ENCODE assay signal across 27 cellular contexts in genomic region chr7:131117439-131117838, GRCh38.
"Had no signal": no experiment of that assay in that cellular context is flagged by ENCODE, and none has a peak within 500 bp of the region (broad histone marks: within the 10 kb centered on the region; RNA-seq: fewer than 3 reads in every experiment).

No MANE protein-coding gene starts in this region.

- H3K79me2 ChIP-seq: parathyroid adenoma had no signal

- H3K36me3 ChIP-seq: left lung, lower lobe of right lung, neural progenitor cell, neutrophil, right atrium auricular region, suprapubic skin, thoracic aorta, tibial artery, vagina had no signal

- H2AFZ ChIP-seq: neural progenitor cell, parathyroid adenoma had no signal

- DNase-seq: hippocampal formation; kidney; left colon; left lung; lower lobe of right lung; mammary epithelial cell; mesendoderm; naive B cell; natural killer cell; nephron progenitor cell; occipital lobe; stimulated activated CD4-positive, alpha-beta T cell treated with anti-CD3 and anti-CD28 coated beads, Interleukin-12 subunit alpha, Interleukin-12 subunit beta, amount 100 ng/mL, for 4 hours; stimulated activated CD4-positive, alpha-beta T cell treated with anti-CD3 and anti-CD28 coated beads, Interleukin-15, amount 100 ng/mL, for 24 hours; stimulated activated CD4-positive, alpha-beta T cell treated with anti-CD3 and anti-CD28 coated beads, Interleukin-2, amount 100 ng/mL, for 24 hours; stimulated activated CD4-positive, alpha-beta T cell treated with anti-CD3 and anti-CD28 coated beads, Interleukin-4, amount 100 ng/mL, for 1 hour; stimulated activated naive CD4-positive, alpha-beta T cell; tibial artery; trophoblast cell had no signal

- H3K4me2 ChIP-seq: neural progenitor cell had no signal

- H3K27ac ChIP-seq: left lung, lower lobe of right lung, neural progenitor cell, neutrophil, parathyroid adenoma, right atrium auricular region, skin epidermis, suprapubic skin, thoracic aorta, tibial artery, vagina had no signal

- FAIRE-seq: kidney had no signal

- H3K4me1 ChIP-seq: lower lobe of right lung, neural progenitor cell, parathyroid adenoma, suprapubic skin, tibial artery, vagina had no signal

- H3K4me3 ChIP-seq: left lung, lower lobe of right lung, neural progenitor cell, right atrium auricular region, skin epidermis, suprapubic skin, thoracic aorta, tibial artery, vagina had no signal

- H3K27me3 ChIP-seq: left lung, neural progenitor cell, right atrium auricular region, suprapubic skin, tibial artery, vagina had no signal

- H3K9me3 ChIP-seq: neutrophil, right atrium auricular region, thoracic aorta, vagina had no signal

- ATAC-seq: left colon, left lung, lower lobe of right lung, natural killer cell, sciatic nerve had no signal

- H3K9ac ChIP-seq: neural progenitor cell, parathyroid adenoma had no signal
